In the genomic region with DNA sequence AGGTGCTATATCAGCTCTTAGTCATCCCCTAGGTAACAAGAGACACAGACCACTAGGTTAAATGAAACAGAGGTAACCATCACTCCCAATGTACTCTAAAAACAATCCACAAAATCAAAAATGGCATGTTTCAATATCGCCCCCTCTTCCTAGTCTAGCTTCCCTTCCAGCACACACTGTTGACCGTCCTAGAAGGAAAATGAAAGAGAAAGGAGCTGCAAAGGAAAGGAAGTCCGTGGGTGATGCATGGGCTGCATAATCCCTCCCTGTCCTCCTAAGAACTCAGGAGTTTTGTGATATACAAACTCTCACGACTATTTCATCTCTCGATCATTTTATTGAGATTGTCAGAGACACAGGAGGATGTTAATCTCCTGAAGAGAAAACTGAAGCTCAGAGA, we compare ENCODE assay signal across 14 cellular contexts.
"Had no signal": no experiment of that assay in that cellular context is flagged by ENCODE, and none has a peak within 500 bp of the region (broad histone marks: within the 10 kb centered on the region; RNA-seq: fewer than 3 reads in every experiment).

No MANE protein-coding gene starts in this region.

- H2AFZ ChIP-seq: hepatocyte had no signal

- H3K27ac Mint-ChIP-seq: activated CD4-positive, alpha-beta T cell treated with anti-CD3 and anti-CD28 coated beads, Interleukin-2, amount 10 ng/mL, durations not matched to agents 24 days and 14 days; activated naive CD4-positive, alpha-beta T cell treated with anti-CD3 and anti-CD28 coated beads, Interleukin-2, amount 50 U/mL, for 72 hours; activated T-cell treated with anti-CD3 and anti-CD28 coated beads, Interleukin-2, amount 50 U/mL, for 72 hours; nephron had no signal

- H3K36me3 Mint-ChIP-seq: activated naive CD4-positive, alpha-beta T cell treated with anti-CD3 and anti-CD28 coated beads, Interleukin-2, amount 50 U/mL, for 72 hours had no signal

- H3K4me2 ChIP-seq: hepatocyte had no signal

- H3K9me3 Mint-ChIP-seq: activated CD4-positive, alpha-beta T cell treated with anti-CD3 and anti-CD28 coated beads, Interleukin-2, amount 10 ng/mL, durations not matched to agents 24 days and 14 days; activated naive CD4-positive, alpha-beta T cell treated with anti-CD3 and anti-CD28 coated beads, Interleukin-2, amount 50 U/mL, for 72 hours; activated T-cell treated with anti-CD3 and anti-CD28 coated beads, Interleukin-2, amount 50 U/mL, for 72 hours; nephron; stimulated activated naive CD8-positive, alpha-beta T cell treated with anti-CD3 and anti-CD28 coated beads, Interleukin-15, amount 100 ng/mL, for 72 hours had no signal

- H3K4me3 Mint-ChIP-seq: activated CD4-positive, alpha-beta T cell treated with anti-CD3 and anti-CD28 coated beads, Interleukin-2, amount 10 ng/mL, durations not matched to agents 24 days and 14 days; activated T-cell treated with anti-CD3 and anti-CD28 coated beads, Interleukin-2, amount 50 U/mL, for 72 hours; nephron; stimulated activated naive CD8-positive, alpha-beta T cell treated with anti-CD3 and anti-CD28 coated beads, Interleukin-15, amount 100 ng/mL, for 72 hours had no signal

- DNase-seq: activated CD4-positive, alpha-beta T cell treated with anti-CD3 and anti-CD28 coated beads, Interleukin-2, amount 10 ng/mL, durations not matched to agents 24 days and 14 days; activated CD4-positive, CD25-positive, alpha-beta regulatory T cell; activated CD8-positive, alpha-beta memory T cell treated with anti-CD3 and anti-CD28 coated beads, Interleukin-2, amount 50 U/mL, for 48 hours; activated gamma-delta T cell; activated T-cell treated with anti-CD3 and anti-CD28 coated beads, Interleukin-2, amount 50 U/mL, for 72 hours; mesendoderm; nucleus accumbens; stimulated activated naive CD8-positive, alpha-beta T cell treated with anti-CD3 and anti-CD28 coated beads, Interleukin-15, amount 100 ng/mL, for 72 hours had no signal

- H3K36me3 ChIP-seq: cardiac muscle cell, thoracic aorta had no signal

- H3K27me3 Mint-ChIP-seq: stimulated activated naive CD8-positive, alpha-beta T cell treated with anti-CD3 and anti-CD28 coated beads, Interleukin-15, amount 100 ng/mL, for 72 hours had no signal

- H3K79me2 ChIP-seq: hepatocyte had no signal

- H3K27me3 ChIP-seq: cardiac muscle cell, hepatocyte had no signal

- H3K9me3 ChIP-seq: thoracic aorta had no signal

- ATAC-seq: activated naive CD4-positive, alpha-beta T cell treated with anti-CD3 and anti-CD28 coated beads, Interleukin-2, amount 50 U/mL, for 72 hours; activated T-cell treated with anti-CD3 and anti-CD28 coated beads, Interleukin-2, amount 50 U/mL, for 72 hours; esophagus mucosa; stimulated activated naive CD8-positive, alpha-beta T cell treated with anti-CD3 and anti-CD28 coated beads, Interleukin-15, amount 100 ng/mL, for 72 hours had no signal

- H3K4me3 ChIP-seq: cardiac muscle cell, hepatocyte, thoracic aorta had no signal

- H3K27ac ChIP-seq: cardiac muscle cell, hepatocyte, thoracic aorta had no signal
